ENCODE assay signal across 11 cellular contexts in the genomic region with DNA sequence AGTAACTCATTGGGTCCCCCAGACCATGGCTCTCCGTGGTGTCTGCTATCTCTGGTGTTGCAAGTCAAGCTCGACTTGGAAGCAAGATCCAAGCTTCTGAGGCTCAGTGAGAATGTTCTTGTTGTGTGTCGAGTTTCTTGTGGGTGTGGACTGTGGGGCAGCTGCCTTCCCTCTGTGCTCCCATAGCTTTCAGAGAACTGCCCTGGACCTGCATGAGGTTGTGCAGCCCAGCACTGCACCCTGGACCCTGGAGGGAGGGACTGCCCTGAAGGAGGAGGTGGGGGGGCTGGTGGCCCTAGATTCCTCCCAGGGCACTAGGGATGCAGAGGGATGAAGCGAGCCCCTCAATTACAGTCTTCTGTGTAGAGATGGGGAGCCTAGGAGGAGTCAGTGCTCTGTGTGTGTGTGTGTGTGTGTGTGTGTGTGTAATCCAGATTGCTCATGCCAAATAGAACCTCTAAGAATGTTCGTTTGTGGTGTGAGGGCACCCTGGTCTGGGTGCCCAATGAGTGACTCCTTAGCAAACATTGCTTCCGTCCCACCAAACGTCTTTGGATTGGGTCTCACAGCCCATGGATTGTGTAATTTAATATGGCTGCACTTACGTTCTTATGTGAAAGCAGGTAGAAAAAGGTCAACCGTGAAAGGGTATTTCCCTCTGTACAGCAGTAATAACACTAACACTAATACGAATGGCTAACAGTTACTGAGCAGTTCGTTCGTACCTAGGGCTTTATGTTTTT.
DNase-seq lines count a peak whose midpoint lies in the region; ATAC-seq and TF ChIP-seq lines count a peak whose summit lies in the region.
"Had no signal": no experiment of that assay in that cellular context is flagged by ENCODE, and none has a peak within 500 bp of the region (broad histone marks: within the 10 kb centered on the region; RNA-seq: fewer than 3 reads in every experiment).

No MANE protein-coding gene starts in this region.

- H3K79me2 ChIP-seq in KMS-11 (ENCODE audit: insufficient read depth, low read depth): no peaks in the 10 kb centered on the region
- H3K79me2 ChIP-seq in hepatocyte: no peaks in the 10 kb centered on the region

- no peak overlapping the region for H3K4me3 ChIP-seq in KMS-11 (IDR thresholded peaks at IDR 0.05; ENCODE audit: insufficient read depth, low read depth, low read length)
- H3K4me3 ChIP-seq in tibial nerve: no peak overlapping the region
- no peak overlapping the region for H3K4me3 ChIP-seq in hepatocyte
- H3K4me3 ChIP-seq: pancreas had no signal

- H3K36me3 ChIP-seq in KMS-11 (ENCODE audit: insufficient read depth) (no peaks in the 10 kb centered on the region), tibial nerve (peaks cover 0 to 16% (median 0%) of the 10 kb centered on the region in 3 donors), hepatocyte (replicated peaks; ENCODE audit: insufficient read depth, low read depth) (no peaks in the 10 kb centered on the region)
- H3K36me3 ChIP-seq: pancreas had no signal

- H4K20me1 ChIP-seq in KMS-11 (ENCODE audit: insufficient read depth) (no peaks in the 10 kb centered on the region), hepatocyte (ENCODE audit: insufficient read depth, poor library complexity, severe bottlenecking) (no peaks in the 10 kb centered on the region)

- peak overlapping the region; percentile 93 for H3K4me2 ChIP-seq in KMS-11
- no peak overlapping the region for H3K4me2 ChIP-seq in hepatocyte

- H2AFZ ChIP-seq in KMS-11 (ENCODE audit: low read depth): no peak overlapping the region
- no peak overlapping the region for H2AFZ ChIP-seq in hepatocyte

- no peak for TF ChIP-seq POLR2A in tibial nerve (IDR thresholded peaks at IDR 0.05)

- ATAC-seq in omental fat pad (ENCODE audit: low FRiP score): no peak

- peaks cover 6% of the 10 kb centered on the region for H3K27me3 ChIP-seq in KMS-11 (ENCODE audit: insufficient read depth, low read depth)
- H3K27me3 ChIP-seq in tibial nerve: no peaks in the 10 kb centered on the region
- no peaks in the 10 kb centered on the region for H3K27me3 ChIP-seq in hepatocyte
- H3K27me3 ChIP-seq: pancreas had no signal

- no peaks in the 10 kb centered on the region for H3K9me2 ChIP-seq in hepatocyte (replicated peaks; ENCODE audit: insufficient read depth)

- H3K9me3 ChIP-seq in tibial nerve (no peaks in the 10 kb centered on the region), hepatocyte (ENCODE audit: low read depth) (no peaks in the 10 kb centered on the region)
- H3K9me3 ChIP-seq: pancreas had no signal

- H3K4me1 ChIP-seq in KMS-11 (ENCODE audit: low read depth, poor library complexity, severe bottlenecking): peaks cover 38% of the 10 kb centered on the region
- H3K4me1 ChIP-seq in tibial nerve: peaks cover 0 to 63% (median 26%) of the 10 kb centered on the region in 4 donors
- no peaks in the 10 kb centered on the region for H3K4me1 ChIP-seq in hepatocyte (ENCODE audit: insufficient read depth)
- H3K4me1 ChIP-seq: pancreas had no signal

- H3K27ac ChIP-seq in KMS-11: peak overlapping the region; percentile 24; the same call in 1 of the 2 replicates
- peak overlapping the region; percentile 14 for H3K27ac ChIP-seq in angular gyrus (ENCODE audit: low read depth, low read length)
- peak overlapping the region in 3 of 4 donors; percentile 10 to 53 (median 13) for H3K27ac ChIP-seq in tibial nerve
- no peak overlapping the region for H3K27ac ChIP-seq in hepatocyte

- TF ChIP-seq CTCF in KMS-11 (conservative IDR thresholded peaks at IDR 0.05; ENCODE audit: low read depth, low read length): no peak
- TF ChIP-seq CTCF in tibial nerve (IDR thresholded peaks at IDR 0.05): no peak
- no peak for TF ChIP-seq CTCF in omental fat pad (IDR thresholded peaks at IDR 0.05)
- TF ChIP-seq CTCF in hepatocyte (IDR thresholded peaks at IDR 0.05; ENCODE audit: poor library complexity): no peak

- DNase-seq in activated effector memory CD4-positive, alpha-beta T cell treated with anti-CD3 and anti-CD28 coated beads, Interleukin-2, amount 50 U/mL, for 16 hours: peak; percentile 60
- DNase-seq in activated effector memory CD4-positive, alpha-beta T cell treated with Interleukin-2 at 50 U/mL for 16 hours: no peak
- DNase-seq in tibial nerve (ENCODE audit: low spot score in 2 of 2) (no peak), omental fat pad (ENCODE audit: low spot score) (no peak), hepatocyte (ENCODE audit: low spot score) (no peak), SK-N-DZ (ENCODE audit: low spot score) (no peak)
- DNase-seq: cortex of kidney, SW 1271 had no signal

- TF ChIP-seq EP300 in tibial nerve (IDR thresholded peaks at IDR 0.05): no peak

- 72 to 77% methylated on average over 11 to 12 of the region's 12 CpGs for WGBS in tibial nerve, 2 donors
- 91% methylated on average over 12 of the region's 12 CpGs for WGBS in hepatocyte (ENCODE audit: low lambda C conversion rate, missing lambda C conversion rate)

- no peak overlapping the region for H3K9ac ChIP-seq in KMS-11
